Comparison of ENCODE assay signal across 17 cellular contexts in genomic region chr18:80046011-80046410, GRCh38. TPM values are rescaled to one million over a fixed set of nuclear protein-coding genes. Genes with fewer than 3 reads are reported as not detected.
DNase-seq lines count a peak whose midpoint lies in the region; ATAC-seq, FAIRE-seq and TF ChIP-seq lines count a peak whose summit lies in the region.
"Had no signal": no experiment of that assay in that cellular context is flagged by ENCODE, and none has a peak within 500 bp of the region (broad histone marks: within the 10 kb centered on the region; RNA-seq: fewer than 3 reads in every experiment).

No MANE protein-coding gene starts in this region.

- H3K4me3 Mint-ChIP-seq in activated CD8-positive, alpha-beta T cell treated with anti-CD3 and anti-CD28 coated beads for 36 hours, result no peak overlapping the region
- H3K4me3 Mint-ChIP-seq in HFFc6, result no peak overlapping the region
- H3K4me3 Mint-ChIP-seq: CD14-positive monocyte; CD4-positive, alpha-beta memory T cell; H9 had no signal

- H3K9me3 Mint-ChIP-seq in activated CD8-positive, alpha-beta T cell treated with anti-CD3 and anti-CD28 coated beads for 36 hours, result peaks cover 2% of the 10 kb centered on the region
- H3K9me3 Mint-ChIP-seq in HFFc6, result no peaks in the 10 kb centered on the region

- H3K27ac Mint-ChIP-seq in activated CD8-positive, alpha-beta T cell treated with anti-CD3 and anti-CD28 coated beads for 36 hours, result no peak overlapping the region
- no peak overlapping the region for H3K27ac Mint-ChIP-seq in HFFc6

- intact Hi-C loops in activated CD8-positive, alpha-beta T cell treated with anti-CD3 and anti-CD28 coated beads for 36 hours (cut with micrococcal nuclease), result no loop called here

- FAIRE-seq in D721Med (lab: Jason Lieb, UNC), result peak; percentile 90
- FAIRE-seq in urothelium cell line (lab: Jason Lieb, UNC), result no peak
- FAIRE-seq: A204.1, GM12891, GM19239, H1 had no signal

- peaks cover 50% of the 10 kb centered on the region for H3K36me3 Mint-ChIP-seq in activated CD8-positive, alpha-beta T cell treated with anti-CD3 and anti-CD28 coated beads for 36 hours (ENCODE audit: low read depth)
- H3K36me3 Mint-ChIP-seq in HFFc6 (ENCODE audit: low read depth), result peaks cover 32% of the 10 kb centered on the region

- POLR2A ChIA-PET in activated CD8-positive, alpha-beta T cell treated with anti-CD3 and anti-CD28 coated beads for 36 hours (lab: Charles Lee), result interaction anchor here (0.7 kb wide), 1 partner anchor 12 kb away, joined by 4 read pairs; the partner anchor contains the start of gene RBFA

- H3K27me3 Mint-ChIP-seq in activated CD8-positive, alpha-beta T cell treated with anti-CD3 and anti-CD28 coated beads for 36 hours, result no peaks in the 10 kb centered on the region
- no peaks in the 10 kb centered on the region; the same call in 1 of the 2 replicates for H3K27me3 Mint-ChIP-seq in HFFc6 (ENCODE audit: insufficient read depth)
- H3K27me3 Mint-ChIP-seq: CD4-positive, alpha-beta memory T cell had no signal

- no peak for DNase-seq in D721Med (ENCODE audit: insufficient read length, low spot score)
- peak; percentile 68 for DNase-seq in NCI-H1694 (lab: John Stamatoyannopoulos, UW)
- peak; percentile 58 for DNase-seq in cerebellar cortex (ENCODE audit: low spot score)
- DNase-seq in pons (ENCODE audit: low spot score), result peak; percentile 20
- no peak for DNase-seq in urothelium cell line (ENCODE audit: low spot score)
- DNase-seq in activated CD8-positive, alpha-beta T cell treated with anti-CD3 and anti-CD28 coated beads for 36 hours, result no peak
- no peak for DNase-seq in HFFc6
- DNase-seq: ACHN; CD4-positive, alpha-beta memory T cell; DMS79 treated with DMSO at 0.1 percent for 48 hours; H9 had no signal

- ATAC-seq in HG02884 (IDR thresholded peaks at IDR 0.05; ENCODE audit: unreplicated experiment), result no peak
- ATAC-seq in activated CD8-positive, alpha-beta T cell treated with anti-CD3 and anti-CD28 coated beads for 36 hours, result no peak

- CTCF ChIA-PET in activated CD8-positive, alpha-beta T cell treated with anti-CD3 and anti-CD28 coated beads for 36 hours (lab: Charles Lee), result interaction anchor here (0.6 to 0.7 kb wide), 2 partner anchors 15 to 111 kb away, joined by 3 read pairs; no protein-coding TSS in a partner anchor

- TF ChIP-seq CTCF in D721Med (IDR thresholded peaks at IDR 0.05; ENCODE audit: insufficient read depth, missing control alignments) (no peak), HFFc6 (IDR thresholded peaks at IDR 0.05) (no peak)
- no peak for TF ChIP-seq CTCF in activated CD8-positive, alpha-beta T cell treated with anti-CD3 and anti-CD28 coated beads for 36 hours (IDR thresholded peaks at IDR 0.05)

- no peaks in the 10 kb centered on the region for H3K4me1 Mint-ChIP-seq in activated CD8-positive, alpha-beta T cell treated with anti-CD3 and anti-CD28 coated beads for 36 hours (ENCODE audit: low read depth)
- no peaks in the 10 kb centered on the region for H3K4me1 Mint-ChIP-seq in HFFc6 (ENCODE audit: low read depth)
- H3K4me1 Mint-ChIP-seq: CD14-positive monocyte; CD4-positive, alpha-beta memory T cell; H9 had no signal

RNA-seq across cellular contexts. Expression of gene RBFA, which starts 11.8 kb away (rescaled TPM):
- total RNA-seq in activated CD8-positive, alpha-beta T cell treated with anti-CD3 and anti-CD28 coated beads for 36 hours, result 10 to 100 TPM; 41.7 to 45.5 TPM
- total RNA-seq in HFFc6 (2021; fragmentation: NEBNext Ultra II Directional; extraction: Animal tissue kit (Norgen Biotek cat#: 25700)), result 10 to 100 TPM; 24.8 to 28.4 (median 27.2) TPM

RNA-seq across cellular contexts. Expression of gene TXNL4A, which starts 57.6 kb away (rescaled TPM):
- 100 to 1,000 TPM; 172 to 189 TPM for total RNA-seq in activated CD8-positive, alpha-beta T cell treated with anti-CD3 and anti-CD28 coated beads for 36 hours
- 100 to 1,000 TPM; 168 to 187 (median 174) TPM for total RNA-seq in HFFc6 (2021; fragmentation: NEBNext Ultra II Directional; extraction: Animal tissue kit (Norgen Biotek cat#: 25700))

Comparison
In these comparisons a context has a peak if more than half of its experiments do, and no peak if none do; other contexts are left out.
1. DNase-seq: peak in NCI-H1694 (single experiment), cerebellar cortex (single experiment) and pons (single experiment); none in D721Med (single experiment), urothelium cell line (single experiment), activated CD8-positive, alpha-beta T cell treated with anti-CD3 and anti-CD28 coated beads for 36 hours (single experiment) and HFFc6 (single experiment).